ENCODE assay signal across 11 cellular contexts in genomic region chr9:106583751-106584150, GRCh38.
"Had no signal": no experiment of that assay in that cellular context is flagged by ENCODE, and none has a peak within 500 bp of the region (broad histone marks: within the 10 kb centered on the region; RNA-seq: fewer than 3 reads in every experiment).

No MANE protein-coding gene starts in this region.

- H3K4me3 ChIP-seq: cardiac muscle cell, ovary, thyroid gland, vagina had no signal

- ATAC-seq: activated T-cell treated with anti-CD3 and anti-CD28 coated beads, Interleukin-2, amount 50 U/mL, for 4 hours had no signal

- H3K27ac ChIP-seq: cardiac muscle cell, ovary, thyroid gland, vagina had no signal

- H3K9me3 ChIP-seq: ovary, thyroid gland, vagina had no signal

- H3K27me3 ChIP-seq: cardiac muscle cell, ovary, thyroid gland, vagina had no signal

- DNase-seq: activated CD4-positive, alpha-beta memory T cell treated with anti-CD3 and anti-CD28 coated beads for 36 hours; activated gamma-delta T cell treated with Interleukin-2 at 50 U/mL for 16 hours; activated naive CD8-positive, alpha-beta T cell treated with anti-CD3 and anti-CD28 coated beads for 36 hours; activated T-cell treated with anti-CD3 and anti-CD28 coated beads, Interleukin-2, amount 50 U/mL, for 4 hours; kidney; ovary; retina; small intestine; thyroid gland had no signal

- H3K36me3 ChIP-seq: cardiac muscle cell, ovary, thyroid gland, vagina had no signal

- H3K4me1 ChIP-seq: thyroid gland had no signal
